ENCODE assay signal across 9 cellular contexts in genomic region chr5:177509991-177510566, GRCh38. TPM values are rescaled to one million over a fixed set of nuclear protein-coding genes. Genes with fewer than 3 reads are reported as not detected.
DNase-seq lines count a peak whose midpoint lies in the region; ATAC-seq and TF ChIP-seq lines count a peak whose summit lies in the region.
"Had no signal": no experiment of that assay in that cellular context is flagged by ENCODE, and none has a peak within 500 bp of the region (broad histone marks: within the 10 kb centered on the region; RNA-seq: fewer than 3 reads in every experiment).

No MANE protein-coding gene starts in this region.

- TF ChIP-seq POLR2A in esophagus muscularis mucosa (IDR thresholded peaks at IDR 0.05; ENCODE audit: low read depth), result no peak

- H3K9ac ChIP-seq in BLaER1, result peak overlapping the region; percentile 99

- no peak overlapping the region for H3K4me3 Mint-ChIP-seq in activated T-cell treated with anti-CD3 and anti-CD28 coated beads, Interleukin-2, amount 50 U/mL, for 24 hours
- H3K4me3 Mint-ChIP-seq: T-helper 1 cell treated with Interleukin-12 subunit alpha and Interleukin-12 subunit beta and Interleukin-4 antibody, amounts not matched to agents 30 μg/mL and 1 μg/mL, for 36 hours had no signal

- H3K27ac ChIP-seq in BLaER1, result peak overlapping the region; percentile 99
- H3K27ac ChIP-seq in esophagus muscularis mucosa (replicated peaks in 1 of 4), result peak overlapping the region in 3 of 4 donors; percentile 20 to 51 (median 47)

- H3K36me3 Mint-ChIP-seq in activated T-cell treated with anti-CD3 and anti-CD28 coated beads, Interleukin-2, amount 50 U/mL, for 24 hours (ENCODE audit: low read depth), result peaks cover 66% of the 10 kb centered on the region

- no peaks in the 10 kb centered on the region for H3K27me3 Mint-ChIP-seq in activated T-cell treated with anti-CD3 and anti-CD28 coated beads, Interleukin-2, amount 50 U/mL, for 24 hours

- H3K4me2 ChIP-seq in BLaER1, result peak overlapping the region; percentile 98

- peaks cover 25% of the 10 kb centered on the region for H4K20me1 ChIP-seq in BLaER1

- H3K4me1 Mint-ChIP-seq in activated T-cell treated with anti-CD3 and anti-CD28 coated beads, Interleukin-2, amount 50 U/mL, for 24 hours (ENCODE audit: low read depth), result peaks cover 20% of the 10 kb centered on the region

- no peak for TF ChIP-seq CTCF in esophagus muscularis mucosa (IDR thresholded peaks at IDR 0.05)

- no peak for TF ChIP-seq EP300 in esophagus muscularis mucosa (IDR thresholded peaks at IDR 0.05)

- peaks cover 78% of the 10 kb centered on the region for H3K4me1 ChIP-seq in BLaER1
- H3K4me1 ChIP-seq in esophagus muscularis mucosa, result peaks cover 5 to 24% (median 14%) of the 10 kb centered on the region in 4 donors

- H3K27me3 ChIP-seq in BLaER1, result no peaks in the 10 kb centered on the region
- no peaks in the 10 kb centered on the region for H3K27me3 ChIP-seq in esophagus muscularis mucosa

- intact Hi-C loops in esophagus muscularis mucosa (cut with DNase I), result no loop called here

- H3K27ac Mint-ChIP-seq in activated T-cell treated with anti-CD3 and anti-CD28 coated beads, Interleukin-2, amount 50 U/mL, for 24 hours, result no peak overlapping the region
- H3K27ac Mint-ChIP-seq: T-helper 1 cell treated with Interleukin-12 subunit alpha and Interleukin-12 subunit beta and Interleukin-4 antibody, amounts not matched to agents 30 μg/mL and 1 μg/mL, for 36 hours had no signal

- H3K4me3 ChIP-seq in BLaER1 (peak overlapping the region; percentile 91), esophagus muscularis mucosa (peak overlapping the region; percentile 36 to 51 (median 40))

- DNase-seq in esophagus muscularis mucosa (ENCODE audit: extremely low spot score) (no peak), SK-N-DZ (ENCODE audit: low spot score) (no peak), HCEC 1CT (no peak), T-helper 9 cell (no peak)
- no peak for DNase-seq in activated T-cell treated with anti-CD3 and anti-CD28 coated beads, Interleukin-2, amount 50 U/mL, for 24 hours

- 67% methylated on average over 11 of the region's 11 CpGs for WGBS in esophagus muscularis mucosa

- H3K9me3 ChIP-seq in BLaER1, result no peaks in the 10 kb centered on the region
- no peaks in the 10 kb centered on the region for H3K9me3 ChIP-seq in esophagus muscularis mucosa

- H3K9me3 Mint-ChIP-seq in activated T-cell treated with anti-CD3 and anti-CD28 coated beads, Interleukin-2, amount 50 U/mL, for 24 hours, result no peaks in the 10 kb centered on the region
- H3K9me3 Mint-ChIP-seq: T-helper 1 cell treated with Interleukin-12 subunit alpha and Interleukin-12 subunit beta and Interleukin-4 antibody, amounts not matched to agents 30 μg/mL and 1 μg/mL, for 36 hours had no signal

- ATAC-seq in GM19035 (IDR thresholded peaks at IDR 0.05; ENCODE audit: unreplicated experiment), result peak; percentile 44
- ATAC-seq in HG03432 (IDR thresholded peaks at IDR 0.05; ENCODE audit: unreplicated experiment), result peak; percentile 50

- H3K36me3 ChIP-seq in BLaER1, result peaks cover 79% of the 10 kb centered on the region
- H3K36me3 ChIP-seq in esophagus muscularis mucosa, result peaks cover 40 to 54% (median 50%) of the 10 kb centered on the region in 4 donors

RNA-seq across cellular contexts. Expression of gene DOK3, which starts 0.5 kb away (rescaled TPM):
- 10 to 100 TPM in 1 of 4 donors, 1 to 10 TPM in 3; 6.7 to 15.2 (median 7.5) TPM for total RNA-seq in esophagus muscularis mucosa
- 3.6 and 10.6 TPM in 2 replicates for polyA plus RNA-seq in SK-N-DZ (2014; cell fraction: cytosol; rRNA removed)
- polyA plus RNA-seq in SK-N-DZ (2014; cell fraction: nucleus; rRNA removed), result 39.9 and 78.7 TPM in 2 replicates

RNA-seq across cellular contexts. Expression of gene DDX41, which starts 6.7 kb away (rescaled TPM):
- 10 to 100 TPM; 58.1 to 92.1 (median 66.0) TPM for total RNA-seq in esophagus muscularis mucosa
- 91.5 and 112 TPM in 2 replicates for polyA plus RNA-seq in SK-N-DZ (2014; cell fraction: cytosol; rRNA removed)
- 273 and 280 TPM in 2 replicates for polyA plus RNA-seq in SK-N-DZ (2014; cell fraction: nucleus; rRNA removed)

RNA-seq across cellular contexts. Expression of gene PDLIM7, which starts 12.7 kb away (rescaled TPM):
- 1,000 to 10,000 TPM in 1 of 4 donors, 100 to 1,000 TPM in 3; 316 to 1,085 (median 575) TPM for total RNA-seq in esophagus muscularis mucosa
- polyA plus RNA-seq in SK-N-DZ (2014; cell fraction: cytosol; rRNA removed), result 85.0 and 96.3 TPM in 2 replicates
- 107 and 131 TPM in 2 replicates for polyA plus RNA-seq in SK-N-DZ (2014; cell fraction: nucleus; rRNA removed)

RNA-seq across cellular contexts. Expression of gene DBN1, which starts 36.6 kb away (rescaled TPM):
- 100 to 1,000 TPM in 3 of 4 donors, 10 to 100 TPM in 1; 92.2 to 160 (median 130) TPM for total RNA-seq in esophagus muscularis mucosa
- 248 and 315 TPM in 2 replicates for polyA plus RNA-seq in SK-N-DZ (2014; cell fraction: cytosol; rRNA removed)
- polyA plus RNA-seq in SK-N-DZ (2014; cell fraction: nucleus; rRNA removed), result 379 and 553 TPM in 2 replicates

RNA-seq across cellular contexts. Expression of gene FAM193B, which starts 44.3 kb away (rescaled TPM):
- total RNA-seq in esophagus muscularis mucosa, result 10 to 100 TPM; 24.4 to 65.6 (median 50.7) TPM
- polyA plus RNA-seq in SK-N-DZ (2014; cell fraction: cytosol; rRNA removed), result 41.3 and 41.5 TPM in 2 replicates
- 321 and 386 TPM in 2 replicates for polyA plus RNA-seq in SK-N-DZ (2014; cell fraction: nucleus; rRNA removed)
